Comparison of ENCODE assay signal across 17 cellular contexts in genomic region chr12:14362347-14362746, GRCh38. TPM values are rescaled to one million over a fixed set of nuclear protein-coding genes. Genes with fewer than 3 reads are reported as not detected.
A peak's percentile ranks its signal among the peaks of the same experiment; 100 is the strongest.
DNase-seq lines count a peak whose midpoint lies in the region; ATAC-seq, FAIRE-seq and TF ChIP-seq lines count a peak whose summit lies in the region.
"Had no signal": no experiment of that assay in that cellular context is flagged by ENCODE, and none has a peak within 500 bp of the region (broad histone marks: within the 10 kb centered on the region; RNA-seq: fewer than 3 reads in every experiment).

No MANE protein-coding gene starts in this region.

- no peak overlapping the region for H3K4me2 ChIP-seq in GM12878 (ENCODE audit: control insufficient read depth, insufficient read depth)

- no peaks in the 10 kb centered on the region for H4K20me1 ChIP-seq in GM12878 (ENCODE audit: control insufficient read depth, insufficient read depth)

- no peak for TF ChIP-seq RAD21 in GM12878 (IDR thresholded peaks at IDR 0.05; ENCODE audit: insufficient read depth, low read depth, low read length)

- peaks cover 0 to 7% (median 6%) of the 10 kb centered on the region in 5 donors for H3K9me3 Mint-ChIP-seq in CD8-positive, alpha-beta memory T cell

- intact Hi-C loops in GM12878 (cut with micrococcal nuclease; ENCODE audit: unreplicated experiment) = loop anchor here (10.0 kb wide), 1 partner anchor 208 kb away; no protein-coding TSS in a partner anchor

- no peaks in the 10 kb centered on the region for H3K9me3 ChIP-seq in CD8-positive, alpha-beta memory T cell (ENCODE audit: low read length)
- peaks cover 9% of the 10 kb centered on the region; the same call in 2 of the 3 replicates for H3K9me3 ChIP-seq in GM12878 (replicated peaks; ENCODE audit: control insufficient read depth, insufficient read depth, low read length)
- H3K9me3 ChIP-seq: Peyer's patch, tibial artery had no signal

- RAD21 ChIA-PET in GM12878 (lab: Charles Lee; ENCODE audit: unreplicated experiment) = interaction anchor here (0.9 to 2.0 kb wide), 6 partner anchors 33 to 124 kb away, joined by 3 to 13 read pairs (median 4); no protein-coding TSS in a partner anchor

- H3K27me3 ChIP-seq in CD8-positive, alpha-beta memory T cell (ENCODE audit: insufficient read depth, low read length, poor library complexity, severe bottlenecking) = no peaks in the 10 kb centered on the region
- H3K27me3 ChIP-seq in GM12878 (replicated peaks in 1 of 2; ENCODE audit: control insufficient read depth in 2 of 2, insufficient read depth in 2 of 2, low read length in 1 of 2) = no peaks in the 10 kb centered on the region
- H3K27me3 ChIP-seq: Peyer's patch, tibial artery had no signal

- CTCF ChIA-PET in CD8-positive, alpha-beta memory T cell (lab: Charles Lee) = interaction anchor here (1.2 kb wide), 1 partner anchor 91 kb away, joined by 3 read pairs; no protein-coding TSS in a partner anchor
- CTCF ChIA-PET in GM12878 (lab: Yijun Ruan, JAX) = interaction anchor here (0.9 to 1.8 kb wide), 5 partner anchors 14 to 258 kb away, joined by 3 to 9 read pairs (median 3); no protein-coding TSS in a partner anchor

- peaks cover 23 to 32% (median 28%) of the 10 kb centered on the region in 3 donors for H3K4me1 Mint-ChIP-seq in CD8-positive, alpha-beta memory T cell

- POLR2A ChIA-PET in CD8-positive, alpha-beta memory T cell (lab: Charles Lee) = interaction anchor here (0.7 kb wide), 1 partner anchor 615 kb away, joined by 4 read pairs; no protein-coding TSS in a partner anchor
- POLR2A ChIA-PET in GM12878 (lab: Charles Lee) = interaction anchor here (0.6 to 1.9 kb wide), 4 partner anchors 32 to 141 kb away, joined by 3 to 6 read pairs (median 4); no protein-coding TSS in a partner anchor

- no peak for FAIRE-seq in GM12878 (lab: Jason Lieb, UNC)
- FAIRE-seq: K562 had no signal

- TF ChIP-seq CTCF in GM12878 (IDR thresholded peaks at IDR 0.05 in 2 of 3, conservative IDR thresholded peaks at IDR 0.05 in 1 of 3; ENCODE audit: control insufficient read depth in 2 of 3, extremely low read depth in 1 of 3, insufficient read depth in 1 of 3, low read depth in 3 of 3, low read length in 3 of 3) = no peak

- no peak overlapping the region for H3K27ac ChIP-seq in CD8-positive, alpha-beta memory T cell (ENCODE audit: low read depth, low read length)
- peak overlapping the region; percentile 62; the same call in 1 of the 2 replicates for H3K27ac ChIP-seq in GM12878 (ENCODE audit: control insufficient read depth, insufficient read depth)
- H3K27ac ChIP-seq: tibial artery had no signal

- H3K27ac Mint-ChIP-seq in CD8-positive, alpha-beta memory T cell = peak overlapping the region in 6 of 8 donors; percentile 11 to 79 (median 29)
- H3K27ac Mint-ChIP-seq: activated CD4-positive, alpha-beta T cell treated with anti-CD3 and anti-CD28 coated beads, Interleukin-2, amount 10 ng/mL, durations not matched to agents 24 days and 14 days; T-helper 1 cell treated with Interleukin-12 subunit alpha and Interleukin-12 subunit beta and Interleukin-4 antibody, amounts not matched to agents 30 μg/mL and 1 μg/mL, for 36 hours had no signal

- in situ Hi-C loops in GM12878 (cut with MboI) = no loop called here

- peak; percentile 69 to 87; a peak in 3 of 4 replicates for TF ChIP-seq EP300 in GM12878 (IDR thresholded peaks at IDR 0.05; ENCODE audit: borderline replicate concordance in 1 of 2, control insufficient read depth in 1 of 2, low read depth in 2 of 2, low read length in 2 of 2)

- H2AFZ ChIP-seq in GM12878 (ENCODE audit: control insufficient read depth, low read depth, low read length) = peak overlapping the region; percentile 8; the same call in 1 of the 2 replicates

- no peak for DNase-seq in CD8-positive, alpha-beta memory T cell
- DNase-seq in GM12878 (ENCODE audit: low read depth, low spot score) (peak; percentile 39), DMS53 treated with DMSO at 0.1 percent for 48 hours (lab: John Stamatoyannopoulos, UW; ENCODE audit: unreplicated experiment) (no peak), activated gamma-delta T cell (lab: John Stamatoyannopoulos, UW) (no peak), SHP77 treated with DMSO at 0.1 percent for 48 hours (lab: John Stamatoyannopoulos, UW) (no peak), NCI-H1694 treated with DMSO at 0.1 percent for 48 hours (lab: John Stamatoyannopoulos, UW) (no peak)
- DNase-seq: activated CD4-positive, alpha-beta T cell treated with anti-CD3 and anti-CD28 coated beads, Interleukin-2, amount 10 ng/mL, durations not matched to agents 24 days and 14 days; DMS 273 treated with DMSO at 0.1 percent for 48 hours; left ventricle myocardium superior; naive thymus-derived CD8-positive, alpha-beta T cell; NCI-H1417 treated with DMSO at 0.1 percent for 48 hours; Peyer's patch; tibial artery had no signal

- H3K9ac ChIP-seq in GM12878 (ENCODE audit: control insufficient read depth, insufficient read depth, low read length) = no peak overlapping the region

- WGBS in GM12878 (ENCODE audit: insufficient coverage, insufficient replicate concordance, low lambda C conversion rate, missing lambda C conversion rate) = 50% methylated on average over 1 of the region's 1 CpG

- H3K4me3 ChIP-seq in CD8-positive, alpha-beta memory T cell (ENCODE audit: low read length) = no peak overlapping the region
- H3K4me3 ChIP-seq in GM12878 = no peak overlapping the region
- H3K4me3 ChIP-seq: K562, Peyer's patch, tibial artery had no signal

- ATAC-seq in GM18520 (IDR thresholded peaks at IDR 0.05; ENCODE audit: unreplicated experiment) (peak; percentile 28), HG03108 (IDR thresholded peaks at IDR 0.05; ENCODE audit: unreplicated experiment) (peak; percentile 30), GM12878 (peak; percentile 45)
- ATAC-seq: K562; left ventricle myocardium superior; naive thymus-derived CD8-positive, alpha-beta T cell had no signal

- peaks cover 11% of the 10 kb centered on the region for H3K79me2 ChIP-seq in GM12878 (ENCODE audit: control insufficient read depth, insufficient read depth, low read length)

- H3K36me3 ChIP-seq in CD8-positive, alpha-beta memory T cell (ENCODE audit: insufficient read depth, low read length) = no peaks in the 10 kb centered on the region
- H3K36me3 ChIP-seq in GM12878 (ENCODE audit: control insufficient read depth in 2 of 2, insufficient read depth in 2 of 2, low read length in 1 of 2) = no peaks in the 10 kb centered on the region
- H3K36me3 ChIP-seq: Peyer's patch, tibial artery had no signal

- peaks cover 11% of the 10 kb centered on the region for H3K4me1 ChIP-seq in CD8-positive, alpha-beta memory T cell (ENCODE audit: insufficient read depth, low read length)
- H3K4me1 ChIP-seq in GM12878 (ENCODE audit: control insufficient read depth, insufficient read depth, low read length) = peaks cover 12% of the 10 kb centered on the region
- H3K4me1 ChIP-seq: Peyer's patch had no signal

- SMC1A ChIA-PET in GM12878 (lab: Charles Lee; ENCODE audit: uncharacterized antibody, unreplicated experiment) = interaction anchor here (0.7 to 2.7 kb wide), 7 partner anchors 11 to 123 kb away, joined by 3 to 28 read pairs (median 3); no protein-coding TSS in a partner anchor

- TF ChIP-seq POLR2A in GM12878 (IDR thresholded peaks at IDR 0.05; ENCODE audit: low read depth, low read length) = no peak

- peaks cover 0 to 4% of the 10 kb centered on the region in 2 donors for H3K27me3 Mint-ChIP-seq in CD8-positive, alpha-beta memory T cell
- H3K27me3 Mint-ChIP-seq: activated CD4-positive, alpha-beta T cell treated with anti-CD3 and anti-CD28 coated beads, Interleukin-2, amount 10 ng/mL, durations not matched to agents 24 days and 14 days had no signal

- H3K36me3 Mint-ChIP-seq in CD8-positive, alpha-beta memory T cell = peaks cover 1 to 20% (median 6%) of the 10 kb centered on the region in 3 donors

- H3K4me3 Mint-ChIP-seq in CD8-positive, alpha-beta memory T cell = peak overlapping the region in 1 of 7 donors; percentile 18
- H3K4me3 Mint-ChIP-seq: activated CD4-positive, alpha-beta T cell treated with anti-CD3 and anti-CD28 coated beads, Interleukin-2, amount 10 ng/mL, durations not matched to agents 24 days and 14 days; T-helper 1 cell treated with Interleukin-12 subunit alpha and Interleukin-12 subunit beta and Interleukin-4 antibody, amounts not matched to agents 30 μg/mL and 1 μg/mL, for 36 hours had no signal

- BruUV-seq in GM12878 (replicated peaks; lab: Mats Ljungman, UMichigan) = no TSS peak

TF ChIP-seq in GM12878, 131 proteins besides CTCF, POLR2A, EP300 and RAD21 (continues in another document):
- TF ChIP-seq EZH2 (IDR thresholded peaks at IDR 0.05; ENCODE audit: borderline replicate concordance, control insufficient read depth, low read depth, low read length) (no peak), PBX3 (IDR thresholded peaks at IDR 0.05; ENCODE audit: insufficient replicate concordance, low read depth, low read length) (no peak), ZNF384 (IDR thresholded peaks at IDR 0.05; ENCODE audit: borderline replicate concordance, low read depth, low read length) (peak; percentile 46; the same call in 1 of the 2 replicates)

RNA-seq across cellular contexts. Expression of gene ATF7IP, which starts 3.1 kb away (rescaled TPM):
- 10 to 100 TPM; 84.4 to 94.4 TPM for total RNA-seq in CD8-positive, alpha-beta memory T cell
- polyA plus RNA-seq in CD8-positive, alpha-beta memory T cell = 80.6 TPM
- total RNA-seq in GM12878 (2013; cell fraction: nucleolus; rRNA removed) = 252 TPM in 2 replicates
- total RNA-seq in GM12878 (2014; rRNA removed) (27.8 and 34.7 TPM in 2 replicates), GM12878 (2014; rRNA removed; fragmentation: Illumina TruSeq; extraction: Trizol) (44.0 and 47.4 TPM in 2 replicates), GM12878 (2021) (60.7 and 66.6 TPM in 2 replicates)
- polyA plus RNA-seq in GM12878 (2011; ENCODE audit: low read depth) = 10.0 TPM
- polyA plus RNA-seq in GM12878 (2011; rRNA removed) (19.6 and 25.2 TPM in 2 replicates), GM12878 (2014; fragmentation: Illumina TruSeq; extraction: Trizol) (31.9 and 39.3 TPM in 2 replicates), GM12878 (2014; fragmentation: Nextera tagmentation; extraction: Ambion mirVana) (1 to 10 TPM; 6.2 to 8.1 TPM), GM12878 (2014; rRNA removed) (14.7 and 15.1 TPM in 2 replicates), GM12878 (2016; fragmentation: Nextera tagmentation; extraction: Ambion mirVana) (10 to 100 TPM; 30.7 to 33.0 TPM)
- 15.2 and 23.1 TPM in 2 replicates for polyA plus RNA-seq in GM12878 (2011; cell fraction: cytosol; rRNA removed)
- polyA plus RNA-seq in GM12878 (2011; cell fraction: nucleus; rRNA removed) = 26.1 and 31.8 TPM in 2 replicates
- polyA plus RNA-seq in GM12878 (2012) = 12.7 and 12.8 TPM in 2 replicates
- polyA minus RNA-seq in GM12878 (2011; rRNA and poly(A)+ RNA removed) = 69.3 and 72.3 TPM in 2 replicates
- polyA minus RNA-seq in GM12878 (2011; cell fraction: cytosol; rRNA and poly(A)+ RNA removed) = 30.3 and 30.6 TPM in 2 replicates
- polyA minus RNA-seq in GM12878 (2011; cell fraction: nucleus; rRNA and poly(A)+ RNA removed) = 51.4 and 78.9 TPM in 2 replicates
